ENCODE assay signal across 25 cellular contexts in the genomic region with DNA sequence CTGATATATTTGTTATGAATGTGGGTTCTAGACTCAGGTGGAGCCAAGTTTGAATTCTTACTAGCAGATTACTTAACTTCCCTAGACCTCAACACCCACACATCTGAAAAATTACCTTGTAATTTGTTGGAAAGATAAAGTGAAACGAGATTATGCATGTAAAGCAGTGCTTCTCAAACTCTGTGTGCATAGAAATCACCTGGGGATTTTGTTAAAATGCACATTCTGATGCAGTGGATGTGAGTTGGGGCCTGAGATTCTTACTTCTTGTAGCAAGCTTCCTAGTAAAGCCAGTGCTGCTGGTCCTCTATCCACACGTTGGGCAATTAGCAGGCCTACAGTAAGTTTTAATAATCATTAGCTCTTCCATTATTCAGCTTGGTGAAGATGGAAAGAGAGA.
"Had no signal": no experiment of that assay in that cellular context is flagged by ENCODE, and none has a peak within 500 bp of the region (broad histone marks: within the 10 kb centered on the region; RNA-seq: fewer than 3 reads in every experiment).

No MANE protein-coding gene starts in this region.

- H3K36me3 Mint-ChIP-seq: activated naive CD4-positive, alpha-beta T cell treated with anti-CD3 and anti-CD28 coated beads, Interleukin-2, amount 50 U/mL, for 72 hours had no signal

- H3K27me3 ChIP-seq: ascending aorta, body of pancreas had no signal

- H3K4me1 ChIP-seq: ascending aorta, body of pancreas had no signal

- ATAC-seq: activated CD8-positive, alpha-beta T cell treated with anti-CD3 and anti-CD28 coated beads, Interleukin-2, amount 10 ng/mL, durations not matched to agents 7 days and 5 days; activated naive CD4-positive, alpha-beta T cell treated with anti-CD3 and anti-CD28 coated beads, Interleukin-2, amount 50 U/mL, for 72 hours; activated naive CD8-positive, alpha-beta T cell treated with anti-CD3 and anti-CD28 coated beads, Interleukin-2, amount 50 U/mL, for 24 hours; body of pancreas had no signal

- H3K36me3 ChIP-seq: ascending aorta, WERI-Rb-1 had no signal

- H3K9me3 ChIP-seq: ascending aorta, body of pancreas had no signal

- H3K27ac ChIP-seq: ascending aorta, body of pancreas, coronary artery, PC-9, WERI-Rb-1 had no signal

- H3K4me3 Mint-ChIP-seq: activated CD8-positive, alpha-beta T cell treated with anti-CD3 and anti-CD28 coated beads, Interleukin-2, amount 10 ng/mL, durations not matched to agents 7 days and 5 days; activated naive CD8-positive, alpha-beta T cell treated with anti-CD3 and anti-CD28 coated beads, Interleukin-2, amount 50 U/mL, for 24 hours; activated T-helper 1 cell treated with anti-CD3 and anti-CD28 coated beads, Interleukin-12 subunit alpha, Interleukin-12 subunit beta, Interleukin-2, Interleukin-4 antibody, amounts not matched to agents 30 ng/mL and 10 ng/mL and 1 ng/mL, durations not matched to agents 14 hours and 24 hours and 36 hours had no signal

- H3K27ac Mint-ChIP-seq: activated CD8-positive, alpha-beta T cell treated with anti-CD3 and anti-CD28 coated beads, Interleukin-2, amount 10 ng/mL, durations not matched to agents 7 days and 5 days; activated naive CD4-positive, alpha-beta T cell treated with anti-CD3 and anti-CD28 coated beads, Interleukin-2, amount 50 U/mL, for 72 hours; activated naive CD8-positive, alpha-beta T cell treated with anti-CD3 and anti-CD28 coated beads, Interleukin-2, amount 50 U/mL, for 24 hours had no signal

- DNase-seq: activated CD4-positive, alpha-beta T cell treated with anti-CD3 and anti-CD28 coated beads for 4 hours; activated CD4-positive, alpha-beta T cell treated with anti-CD3 and anti-CD28 coated beads, Interleukin-2, amount 50 U/mL, for 4 hours; activated CD8-positive, alpha-beta memory T cell treated with anti-CD3 and anti-CD28 coated beads, Interleukin-2, amount 50 U/mL, for 48 hours; activated CD8-positive, alpha-beta T cell treated with anti-CD3 and anti-CD28 coated beads, Interleukin-2, amount 10 ng/mL, durations not matched to agents 7 days and 5 days; activated effector memory CD4-positive, alpha-beta T cell treated with anti-CD3 and anti-CD28 coated beads, Interleukin-2, amount 50 U/mL, for 16 hours; activated naive CD4-positive, alpha-beta T cell treated with Interleukin-2 at 50 U/mL for 16 hours; activated naive CD8-positive, alpha-beta T cell treated with anti-CD3 and anti-CD28 coated beads, Interleukin-2, amount 50 U/mL, for 24 hours; activated T-cell treated with anti-CD3 and anti-CD28 coated beads, Interleukin-2, amount 50 U/mL, for 1 hour; amniotic stem cell; body of pancreas; central memory CD4-positive, alpha-beta T cell; MM.1S; NCI-H1105; NCI-H1436; NCI-H1694 treated with DMSO at 0.1 percent for 48 hours; NCI-H2081; NCI-H446; NCI-H524; PC-9; SHP77 treated with DMSO at 0.1 percent for 48 hours; WERI-Rb-1 had no signal

- H3K4me3 ChIP-seq: ascending aorta, body of pancreas, coronary artery, PC-9 had no signal

- H3K9me3 Mint-ChIP-seq: activated naive CD4-positive, alpha-beta T cell treated with anti-CD3 and anti-CD28 coated beads, Interleukin-2, amount 50 U/mL, for 72 hours; activated naive CD8-positive, alpha-beta T cell treated with anti-CD3 and anti-CD28 coated beads, Interleukin-2, amount 50 U/mL, for 24 hours; activated T-helper 1 cell treated with anti-CD3 and anti-CD28 coated beads, Interleukin-12 subunit alpha, Interleukin-12 subunit beta, Interleukin-2, Interleukin-4 antibody, amounts not matched to agents 30 ng/mL and 10 ng/mL and 1 ng/mL, durations not matched to agents 14 hours and 24 hours and 36 hours had no signal
